ENCODE assay signal across 34 cellular contexts in genomic region chrX:18278448-18278847, GRCh38. TPM values are rescaled to one million over a fixed set of nuclear protein-coding genes. Genes with fewer than 3 reads are reported as not detected.
"Had no signal": no experiment of that assay in that cellular context is flagged by ENCODE, and none has a peak within 500 bp of the region (broad histone marks: within the 10 kb centered on the region; RNA-seq: fewer than 3 reads in every experiment).

No MANE protein-coding gene starts in this region.

- H3K4me3 ChIP-seq: adrenal gland, body of pancreas, esophagus muscularis mucosa, heart right ventricle, left ventricle myocardium inferior, lung, neural progenitor cell, psoas muscle, sigmoid colon, stomach, tibial artery, upper lobe of right lung had no signal

- DNase-seq: activated CD4-positive, alpha-beta T cell treated with anti-CD3 and anti-CD28 coated beads for 4 hours; activated CD4-positive, alpha-beta T cell treated with anti-CD3 and anti-CD28 coated beads, Interleukin-2, amount 50 U/mL, for 48 hours; activated CD8-positive, alpha-beta memory T cell treated with anti-CD3 and anti-CD28 coated beads for 24 hours; activated effector memory CD4-positive, alpha-beta T cell treated with anti-CD3 and anti-CD28 coated beads, Interleukin-2, amount 50 U/mL, for 16 hours; activated naive CD4-positive, alpha-beta T cell treated with anti-CD3 and anti-CD28 coated beads for 36 hours; activated naive CD8-positive, alpha-beta T cell treated with anti-CD3 and anti-CD28 coated beads for 36 hours; activated T-cell treated with anti-CD3 and anti-CD28 coated beads, Interleukin-2, amount 50 U/mL, for 1 hour; adrenal gland; aorta; body of pancreas; effector CD4-positive, alpha-beta T cell; foreskin keratinocyte; heart right ventricle; kidney glomerular epithelial cell; left ventricle myocardium inferior; mesendoderm; natural killer cell; occipital lobe; psoas muscle; sigmoid colon; stimulated activated CD4-positive, alpha-beta T cell treated with anti-CD3 and anti-CD28 coated beads, Interleukin-15, amount 100 ng/mL, for 24 hours; stimulated activated CD4-positive, alpha-beta T cell treated with anti-CD3 and anti-CD28 coated beads, Interleukin-2, amount 100 ng/mL, for 24 hours; stimulated activated naive B cell treated with anti-CD40 and anti-IgM and Interleukin-4, amounts not matched to agents 10 μg/mL and 1 μg/mL and 100 μg/mL, for 72 hours; stomach; tibial artery; upper lobe of right lung had no signal

- H3K27me3 ChIP-seq: adrenal gland, body of pancreas, esophagus muscularis mucosa, foreskin keratinocyte, heart right ventricle, neural progenitor cell, sigmoid colon, stomach, tibial artery, upper lobe of right lung had no signal

- H3K27ac ChIP-seq: adrenal gland, body of pancreas, esophagus muscularis mucosa, foreskin keratinocyte, heart right ventricle, left ventricle myocardium inferior, neural progenitor cell, parathyroid adenoma, psoas muscle, sigmoid colon, stomach, tibial artery, upper lobe of right lung, VCaP had no signal

- H3K36me3 ChIP-seq: adrenal gland, esophagus muscularis mucosa, heart right ventricle, left ventricle myocardium inferior, neural progenitor cell, sigmoid colon, stomach, tibial artery, upper lobe of right lung had no signal

- FAIRE-seq: colon had no signal

- H3K9me3 ChIP-seq: adrenal gland, body of pancreas, psoas muscle, sigmoid colon, upper lobe of right lung had no signal

- H3K4me1 ChIP-seq: adrenal gland, body of pancreas, esophagus muscularis mucosa, foreskin keratinocyte, heart right ventricle, left ventricle myocardium inferior, neural progenitor cell, parathyroid adenoma, psoas muscle, sigmoid colon, stomach, tibial artery, upper lobe of right lung had no signal

RNA-seq across cellular contexts. Expression of gene BEND2, which starts 57.8 kb away (rescaled TPM):
- total RNA-seq: activated naive CD4-positive, alpha-beta T cell treated with anti-CD3 and anti-CD28 coated beads for 36 hours; activated naive CD8-positive, alpha-beta T cell treated with anti-CD3 and anti-CD28 coated beads for 36 hours; activated T-helper 1 cell treated with anti-CD3 and anti-CD28 coated beads, Interleukin-12 subunit alpha, Interleukin-12 subunit beta, Interleukin-2, Interleukin-4 antibody, amounts not matched to agents 30 ng/mL and 10 ng/mL and 1 ng/mL, durations not matched to agents 14 hours and 24 hours and 36 hours; adrenal gland; aorta; dermis blood vessel endothelial cell; esophagus muscularis mucosa; foreskin keratinocyte; left ventricle myocardium inferior; sigmoid colon; stomach; upper lobe of right lung had no signal
- polyA plus RNA-seq: adrenal gland, aorta, foreskin keratinocyte, sigmoid colon had no signal
